In the genomic region with DNA sequence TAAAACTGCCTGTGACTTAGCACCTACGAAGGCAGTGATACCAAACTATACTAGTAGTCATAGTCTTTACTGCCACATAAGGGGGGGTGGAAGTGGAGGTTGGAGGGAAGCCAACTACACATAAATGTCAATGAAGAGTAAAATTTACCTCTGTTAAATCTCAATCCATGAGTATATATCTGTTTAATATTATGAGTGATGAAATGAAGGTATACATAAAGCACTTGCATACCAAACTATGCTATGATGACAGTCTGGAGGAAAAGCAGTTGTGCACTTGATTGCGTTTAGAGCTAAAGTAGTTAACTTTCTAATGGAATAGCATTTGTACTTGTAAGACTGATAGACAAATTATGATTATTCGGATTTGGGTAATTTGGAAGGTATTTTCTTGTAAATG, we compare ENCODE assay signal across 19 cellular contexts.
A peak's percentile ranks its signal among the peaks of the same experiment; 100 is the strongest.
DNase-seq lines count a peak whose midpoint lies in the region; ATAC-seq, FAIRE-seq and TF ChIP-seq lines count a peak whose summit lies in the region.
"Had no signal": no experiment of that assay in that cellular context is flagged by ENCODE, and none has a peak within 500 bp of the region (broad histone marks: within the 10 kb centered on the region; RNA-seq: fewer than 3 reads in every experiment).

No MANE protein-coding gene starts in this region.

- TF ChIP-seq CTCF in chondrocyte (IDR thresholded peaks at IDR 0.05) = no peak

- no peaks in the 10 kb centered on the region for H3K9me3 ChIP-seq in small intestine (ENCODE audit: control insufficient read depth, low read depth)
- H3K9me3 ChIP-seq: HAP-1 had no signal

- H3K4me1 ChIP-seq in small intestine (ENCODE audit: control insufficient read depth in 2 of 2, insufficient read depth in 1 of 2, low read depth in 1 of 2, low read length in 1 of 2) = no peaks in the 10 kb centered on the region

- WGBS in small intestine, 3 donors = 92 to 97% (median 93%) methylated on average over 3 of the region's 3 CpGs

- H3K36me3 Mint-ChIP-seq in chondrocyte (ENCODE audit: low read depth) = no peaks in the 10 kb centered on the region

- DNase-seq in NCI-H69 (lab: John Stamatoyannopoulos, UW) (peak; percentile 15), small intestine (no peak), Kasumi-1 (lab: John Stamatoyannopoulos, UW) (no peak), RKO (ENCODE audit: low spot score) (no peak), chondrocyte (ENCODE audit: low spot score) (no peak)
- DNase-seq: C1 segment of cervical spinal cord; CD4-positive, alpha-beta memory T cell; COR-L47; DMS 273 treated with DMSO at 0.1 percent for 48 hours; DMS79; EL; GDM1; GOT3; HFFc6 had no signal

- H3K9me3 Mint-ChIP-seq in chondrocyte (ENCODE audit: low read depth) = no peaks in the 10 kb centered on the region
- H3K9me3 Mint-ChIP-seq: HFFc6 had no signal

- no peak overlapping the region for H3K4me3 Mint-ChIP-seq in chondrocyte (ENCODE audit: unreplicated experiment)
- H3K4me3 Mint-ChIP-seq: CD4-positive, alpha-beta memory T cell; HFFc6 had no signal

- H3K4me1 Mint-ChIP-seq in chondrocyte (ENCODE audit: low read depth) = no peaks in the 10 kb centered on the region

- peak; percentile 75 for FAIRE-seq in small intestine (lab: Jason Lieb, UNC)
- FAIRE-seq: D721Med, GM12892, H54 had no signal

- no peak overlapping the region for H3K27ac ChIP-seq in small intestine (ENCODE audit: low read depth in 1 of 2, low read length in 1 of 2)

- H3K36me3 ChIP-seq in small intestine (ENCODE audit: control insufficient read depth in 2 of 2, insufficient read depth in 2 of 2, low read length in 2 of 2) = no peaks in the 10 kb centered on the region
- H3K36me3 ChIP-seq: HAP-1 had no signal

- H3K27me3 ChIP-seq in small intestine (ENCODE audit: control insufficient read depth in 2 of 2, insufficient read depth in 2 of 2, low read length in 2 of 2) = no peaks in the 10 kb centered on the region

- no peak overlapping the region for H3K4me3 ChIP-seq in small intestine (ENCODE audit: low read depth in 1 of 2, low read length in 2 of 2)
- H3K4me3 ChIP-seq: HAP-1 had no signal

- no peak overlapping the region for H3K27ac Mint-ChIP-seq in chondrocyte (ENCODE audit: unreplicated experiment)
- H3K27ac Mint-ChIP-seq: CD4-positive, alpha-beta memory T cell; HFFc6 had no signal

- peak; percentile 60; the same call in 2 of the 3 replicates for ATAC-seq in SK-N-SH treated with all-trans-retinoic acid at 6 μM for 48 hours

- H3K27me3 Mint-ChIP-seq in chondrocyte (ENCODE audit: low read depth) = no peaks in the 10 kb centered on the region
- H3K27me3 Mint-ChIP-seq: CD4-positive, alpha-beta memory T cell had no signal

TF ChIP-seq in SK-N-SH treated with all-trans-retinoic acid at 6 μM for 48 hours, 23 proteins besides CTCF, POLR2A, EP300 and RAD21:
- no peak for TF ChIP-seq ZFP3 (CRISPR knock-in tag; IDR thresholded peaks at IDR 0.05)
- TF ChIP-seq TCF4 (CRISPR knock-in tag; IDR thresholded peaks at IDR 0.05; ENCODE audit: borderline replicate concordance) = peak; percentile 64; the same call in 1 of the 2 replicates
- TF ChIP-seq ZNF8 (CRISPR knock-in tag; IDR thresholded peaks at IDR 0.05) = no peak
- 0 out of 2 replicates have a peak, but pooled peaks have one; percentile 56 for TF ChIP-seq TOX (CRISPR knock-in tag; IDR thresholded peaks at IDR 0.05; ENCODE audit: borderline replicate concordance)
- 0 out of 2 replicates have a peak, but pooled peaks have one; percentile 44 for TF ChIP-seq ESRRG (CRISPR knock-in tag; IDR thresholded peaks at IDR 0.05)
- TF ChIP-seq ISL1 (CRISPR knock-in tag; IDR thresholded peaks at IDR 0.05) = peak; percentile 97
- TF ChIP-seq, protein P1, sequence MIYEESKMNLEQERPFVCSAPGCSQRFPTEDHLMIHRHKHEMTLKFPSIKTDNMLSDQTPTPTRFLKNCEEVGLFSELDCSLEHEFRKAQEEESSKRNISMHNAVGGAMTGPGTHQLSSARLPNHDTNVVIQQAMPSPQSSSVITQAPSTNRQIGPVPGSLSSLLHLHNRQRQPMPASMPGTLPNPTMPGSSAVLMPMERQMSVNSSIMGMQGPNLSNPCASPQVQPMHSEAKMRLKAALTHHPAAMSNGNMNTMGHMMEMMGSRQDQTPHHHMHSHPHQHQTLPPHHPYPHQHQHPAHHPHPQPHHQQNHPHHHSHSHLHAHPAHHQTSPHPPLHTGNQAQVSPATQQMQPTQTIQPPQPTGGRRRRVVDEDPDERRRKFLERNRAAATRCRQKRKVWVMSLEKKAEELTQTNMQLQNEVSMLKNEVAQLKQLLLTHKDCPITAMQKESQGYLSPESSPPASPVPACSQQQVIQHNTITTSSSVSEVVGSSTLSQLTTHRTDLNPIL (CRISPR knock-in tag; IDR thresholded peaks at IDR 0.05; ENCODE audit: low read depth) = peak; percentile 24; the same call in 1 of the 2 replicates
- TF ChIP-seq, protein P2, sequence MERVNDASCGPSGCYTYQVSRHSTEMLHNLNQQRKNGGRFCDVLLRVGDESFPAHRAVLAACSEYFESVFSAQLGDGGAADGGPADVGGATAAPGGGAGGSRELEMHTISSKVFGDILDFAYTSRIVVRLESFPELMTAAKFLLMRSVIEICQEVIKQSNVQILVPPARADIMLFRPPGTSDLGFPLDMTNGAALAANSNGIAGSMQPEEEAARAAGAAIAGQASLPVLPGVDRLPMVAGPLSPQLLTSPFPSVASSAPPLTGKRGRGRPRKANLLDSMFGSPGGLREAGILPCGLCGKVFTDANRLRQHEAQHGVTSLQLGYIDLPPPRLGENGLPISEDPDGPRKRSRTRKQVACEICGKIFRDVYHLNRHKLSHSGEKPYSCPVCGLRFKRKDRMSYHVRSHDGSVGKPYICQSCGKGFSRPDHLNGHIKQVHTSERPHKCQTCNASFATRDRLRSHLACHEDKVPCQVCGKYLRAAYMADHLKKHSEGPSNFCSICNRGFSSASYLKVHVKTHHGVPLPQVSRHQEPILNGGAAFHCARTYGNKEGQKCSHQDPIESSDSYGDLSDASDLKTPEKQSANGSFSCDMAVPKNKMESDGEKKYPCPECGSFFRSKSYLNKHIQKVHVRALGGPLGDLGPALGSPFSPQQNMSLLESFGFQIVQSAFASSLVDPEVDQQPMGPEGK (CRISPR knock-in tag; IDR thresholded peaks at IDR 0.05; ENCODE audit: borderline replicate concordance) = 0 out of 2 replicates have a peak, but pooled peaks have one; percentile 23
